Comparison of ENCODE assay signal across 26 cellular contexts in genomic region chr2:143675006-143675405, GRCh38.
"Had no signal": no experiment of that assay in that cellular context is flagged by ENCODE, and none has a peak within 500 bp of the region (broad histone marks: within the 10 kb centered on the region; RNA-seq: fewer than 3 reads in every experiment).

No MANE protein-coding gene starts in this region.

- H3K27me3 Mint-ChIP-seq: activated CD4-positive, alpha-beta memory T cell treated with anti-CD3 and anti-CD28 coated beads for 36 hours; activated CD4-positive, alpha-beta T cell treated with anti-CD3 and anti-CD28 coated beads, Interleukin-2, amount 10 ng/mL, durations not matched to agents 24 days and 14 days; IgD-negative memory B cell had no signal

- H3K4me3 Mint-ChIP-seq: activated CD4-positive, alpha-beta memory T cell treated with anti-CD3 and anti-CD28 coated beads for 36 hours; activated CD4-positive, alpha-beta T cell treated with anti-CD3 and anti-CD28 coated beads, Interleukin-2, amount 10 ng/mL, durations not matched to agents 24 days and 14 days; IgD-negative memory B cell; T-helper 1 cell treated with Interleukin-12 subunit alpha and Interleukin-12 subunit beta and Interleukin-4 antibody, amounts not matched to agents 30 μg/mL and 1 μg/mL, for 36 hours; WTC11 had no signal

- H3K4me1 Mint-ChIP-seq: WTC11 had no signal

- H3K36me3 Mint-ChIP-seq: WTC11 had no signal

- ATAC-seq: body of pancreas, Panc1, Right ventricle myocardium inferior, SK-N-SH treated with all-trans-retinoic acid at 6 μM for 48 hours, WTC11 had no signal

- H3K9me3 Mint-ChIP-seq: activated CD4-positive, alpha-beta memory T cell treated with anti-CD3 and anti-CD28 coated beads for 36 hours; IgD-negative memory B cell; T-helper 1 cell treated with Interleukin-12 subunit alpha and Interleukin-12 subunit beta and Interleukin-4 antibody, amounts not matched to agents 30 μg/mL and 1 μg/mL, for 36 hours; WTC11 had no signal

- H3K27ac Mint-ChIP-seq: activated CD4-positive, alpha-beta memory T cell treated with anti-CD3 and anti-CD28 coated beads for 36 hours; IgD-negative memory B cell; T-helper 1 cell treated with Interleukin-12 subunit alpha and Interleukin-12 subunit beta and Interleukin-4 antibody, amounts not matched to agents 30 μg/mL and 1 μg/mL, for 36 hours; WTC11 had no signal

- DNase-seq: activated CD4-positive, alpha-beta memory T cell treated with anti-CD3 and anti-CD28 coated beads for 36 hours; activated CD4-positive, alpha-beta T cell treated with anti-CD3 and anti-CD28 coated beads, Interleukin-2, amount 10 ng/mL, durations not matched to agents 24 days and 14 days; activated CD4-positive, CD25-positive, alpha-beta regulatory T cell treated with anti-CD3 and anti-CD28 coated beads, Interleukin-2, amount 50 U/mL, for 72 hours; activated CD8-positive, alpha-beta memory T cell treated with anti-CD3 and anti-CD28 coated beads, Interleukin-2, amount 50 U/mL, for 4 hours; activated effector memory CD4-positive, alpha-beta T cell treated with Interleukin-2 at 50 U/mL for 16 hours; activated naive CD4-positive, alpha-beta T cell; amniotic stem cell; body of pancreas; central memory CD4-positive, alpha-beta T cell; KG1; NCI-H1105 treated with DMSO at 0.1 percent for 48 hours; NCI-H1436 treated with DMSO at 0.1 percent for 48 hours; NCI-H187; NCI-H2081; NCI-H510A treated with DMSO at 0.1 percent for 48 hours; NCI-H69; NK-92 treated with Interleukin-12 subunit alpha and Interleukin-12 subunit beta, amount 100 ng/mL, for 24 hours; OCI-M1; RPMI8226; SW 1271 had no signal
